Comparison of ENCODE assay signal across 1 cellular context in genomic region chr11:9875862-9876261, GRCh38.
TF ChIP-seq lines count a peak whose summit lies in the region.

No MANE protein-coding gene starts in this region.

TF ChIP-seq in K562, 482 proteins besides CTCF, POLR2A, EP300 and RAD21 (continued from another document):
- TF ChIP-seq AFF1 (IDR thresholded peaks at IDR 0.05; ENCODE audit: low read depth in 1 of 2, partially characterized antibody in 2 of 2) (no peak), HDAC3 (IDR thresholded peaks at IDR 0.05; ENCODE audit: borderline replicate concordance, partially characterized antibody) (no peak), NCOA4 (IDR thresholded peaks at IDR 0.05; ENCODE audit: partially characterized antibody) (no peak), CREB1 (IDR thresholded peaks at IDR 0.05) (no peak), CREB1 (CRISPR knock-in tag; IDR thresholded peaks at IDR 0.05) (no peak), ZNF79 (CRISPR knock-in tag; IDR thresholded peaks at IDR 0.05; ENCODE audit: low read depth) (no peak), U2AF1 (optimal IDR thresholded peaks at IDR 0.05; ENCODE audit: low read depth, low read length) (no peak)
